Comparison of ENCODE assay signal across 1 cellular context in the genomic region with DNA sequence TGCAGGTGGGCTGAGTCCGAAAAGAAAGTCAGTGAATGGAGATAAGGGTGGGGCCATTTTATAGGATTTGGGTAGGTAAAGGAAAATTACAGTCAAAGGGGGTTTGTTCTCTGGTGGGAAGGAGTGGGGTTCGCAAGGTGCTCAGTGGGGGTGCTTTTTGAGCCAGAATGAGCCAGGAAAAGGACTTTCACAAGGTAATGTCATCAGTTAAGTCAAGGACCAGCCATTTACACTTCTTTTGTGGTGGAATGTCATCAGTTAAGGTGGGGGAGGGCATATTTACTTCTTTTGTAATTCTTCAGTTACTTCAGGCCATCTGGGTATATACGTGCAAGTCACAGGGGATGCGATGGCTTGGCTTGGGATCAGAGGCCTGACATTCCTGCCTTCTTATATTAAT.
TF ChIP-seq lines count a peak whose summit lies in the region.

No MANE protein-coding gene starts in this region.

TF ChIP-seq in WTC11, 78 proteins besides CTCF, POLR2A, EP300 and RAD21:
- peak; percentile 48; the same call in 1 of the 2 replicates for TF ChIP-seq FOXK1 (CRISPR knock-in tag; IDR thresholded peaks at IDR 0.05)
- 0 out of 2 replicates have a peak, but pooled peaks have one; percentile 20 for TF ChIP-seq ETV6 (CRISPR knock-in tag; IDR thresholded peaks at IDR 0.05)
- peak; percentile 88; the same call in 1 of the 2 replicates for TF ChIP-seq TEAD1 (CRISPR knock-in tag; IDR thresholded peaks at IDR 0.05)
- TF ChIP-seq, protein P1, sequence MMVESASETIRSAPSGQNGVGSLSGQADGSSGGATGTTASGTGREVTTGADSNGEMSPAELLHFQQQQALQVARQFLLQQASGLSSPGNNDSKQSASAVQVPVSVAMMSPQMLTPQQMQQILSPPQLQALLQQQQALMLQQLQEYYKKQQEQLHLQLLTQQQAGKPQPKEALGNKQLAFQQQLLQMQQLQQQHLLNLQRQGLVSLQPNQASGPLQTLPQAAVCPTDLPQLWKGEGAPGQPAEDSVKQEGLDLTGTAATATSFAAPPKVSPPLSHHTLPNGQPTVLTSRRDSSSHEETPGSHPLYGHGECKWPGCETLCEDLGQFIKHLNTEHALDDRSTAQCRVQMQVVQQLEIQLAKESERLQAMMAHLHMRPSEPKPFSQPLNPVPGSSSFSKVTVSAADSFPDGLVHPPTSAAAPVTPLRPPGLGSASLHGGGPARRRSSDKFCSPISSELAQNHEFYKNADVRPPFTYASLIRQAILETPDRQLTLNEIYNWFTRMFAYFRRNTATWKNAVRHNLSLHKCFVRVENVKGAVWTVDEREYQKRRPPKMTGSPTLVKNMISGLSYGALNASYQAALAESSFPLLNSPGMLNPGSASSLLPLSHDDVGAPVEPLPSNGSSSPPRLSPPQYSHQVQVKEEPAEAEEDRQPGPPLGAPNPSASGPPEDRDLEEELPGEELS (CRISPR knock-in tag; IDR thresholded peaks at IDR 0.05): peak; percentile 24; the same call in 1 of the 2 replicates
